ENCODE assay signal across 8 cellular contexts in the genomic region with DNA sequence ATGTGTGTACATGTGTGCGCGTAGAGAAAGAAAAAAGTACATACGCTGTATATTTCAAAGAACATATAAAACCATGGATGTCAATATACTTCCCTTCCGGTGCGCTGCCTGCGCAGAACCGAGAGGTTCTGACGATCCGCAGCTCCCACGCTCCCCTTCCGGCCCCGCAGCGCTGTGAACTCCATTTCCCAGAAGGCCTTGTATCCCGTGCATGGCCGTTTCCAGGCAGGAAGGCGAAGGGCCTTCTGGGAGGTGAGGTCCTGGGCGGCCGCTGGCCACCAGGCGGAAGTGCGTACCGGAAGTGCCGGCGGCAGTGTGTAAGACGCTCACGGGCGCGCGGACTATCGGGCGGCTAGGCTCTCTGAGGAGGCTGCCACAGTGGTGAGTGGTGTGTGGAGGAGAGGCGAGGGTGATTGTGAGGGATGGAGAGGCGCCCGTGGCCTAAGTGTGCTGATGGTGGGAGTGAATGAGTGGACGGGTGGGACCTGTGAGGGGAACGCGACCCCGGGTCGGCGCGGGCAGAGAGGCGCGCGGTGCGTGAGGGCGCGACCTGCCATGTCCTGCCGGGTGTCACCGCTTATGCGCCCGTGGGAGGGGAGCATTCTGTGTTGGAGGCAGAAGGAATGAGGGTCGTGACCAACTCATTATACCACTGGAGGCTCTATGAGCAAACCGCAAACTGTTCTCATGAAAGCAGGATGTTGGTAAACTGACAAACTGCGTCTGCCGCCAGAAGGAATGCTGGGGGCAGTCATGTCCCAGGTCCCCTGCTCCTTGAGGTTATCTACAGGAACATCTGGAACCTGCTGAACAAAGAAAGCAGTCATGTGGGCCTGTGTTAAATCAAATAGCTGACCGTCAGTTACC. TPM values are rescaled to one million over a fixed set of nuclear protein-coding genes. Genes with fewer than 3 reads are reported as not detected.
A peak's percentile ranks its signal among the peaks of the same experiment; 100 is the strongest.
DNase-seq lines count a peak whose midpoint lies in the region; ATAC-seq and TF ChIP-seq lines count a peak whose summit lies in the region.

A gene with protein sequence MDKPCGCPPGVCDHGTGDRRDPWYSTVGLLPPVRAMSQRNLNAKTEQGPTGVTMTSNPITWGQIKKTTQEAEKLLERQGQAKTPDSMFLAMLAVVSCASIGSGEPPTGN (plus strand): TSS at position 313 of the 867 bp plus-strand sequence. CDS start 6,792 bp downstream, outside the sequence.

- peaks cover 6 to 15% of the 10 kb centered on the region in 2 donors for H3K36me3 ChIP-seq in esophagus (ENCODE audit: control insufficient read depth in 2 of 2, insufficient read depth in 2 of 2, low read length in 1 of 2)
- H3K36me3 ChIP-seq in muscle layer of duodenum (ENCODE audit: control insufficient read depth in 1 of 2, insufficient read depth in 2 of 2, low read length in 2 of 2) = peaks cover 24 to 37% of the 10 kb centered on the region in 2 donors

- H3K9me3 ChIP-seq in esophagus (ENCODE audit: control insufficient read depth in 2 of 2, insufficient read depth in 1 of 2, low read depth in 1 of 2, low read length in 1 of 2) (peaks cover 0 to 2% of the 10 kb centered on the region in 2 donors), muscle layer of duodenum (ENCODE audit: control insufficient read depth in 1 of 2, low read length in 2 of 2) (peaks cover 0 to 3% of the 10 kb centered on the region in 2 donors)

- peak within 1 kb of the TSS; percentile 99 for H3K4me3 Mint-ChIP-seq in activated T-cell treated with anti-CD3 and anti-CD28 coated beads, Interleukin-2, amount 50 U/mL, for 24 hours

- WGBS in esophagus, 2 donors = 1% methylated on average over 55 of the region's 55 CpGs

- H3K27me3 ChIP-seq in esophagus (ENCODE audit: control insufficient read depth in 1 of 2, insufficient read depth in 2 of 2, low read length in 2 of 2) (no peaks in the 10 kb centered on the region), muscle layer of duodenum (ENCODE audit: low read depth, low read length) (no peaks in the 10 kb centered on the region)

- H3K27ac Mint-ChIP-seq in activated T-cell treated with anti-CD3 and anti-CD28 coated beads, Interleukin-2, amount 50 U/mL, for 24 hours = peak within 1 kb of the TSS; percentile 99

- DNase-seq in DMS153 treated with DMSO at 0.1 percent for 48 hours (lab: John Stamatoyannopoulos, UW; ENCODE audit: unreplicated experiment) = peak; percentile 92
- peak; percentile 97 for DNase-seq in KBM-7
- DNase-seq in activated T-cell treated with anti-CD3 and anti-CD28 coated beads, Interleukin-2, amount 50 U/mL, for 24 hours = peak; percentile 93
- DNase-seq in stimulated activated CD8-positive, alpha-beta memory T cell treated with anti-CD3 and anti-CD28 coated beads, Interleukin-7, amount 100 ng/mL, for 4 hours (ENCODE audit: low read depth in 2 of 2) = peak; percentile 89 to 94

- H3K4me1 ChIP-seq in esophagus (ENCODE audit: control insufficient read depth in 2 of 2, insufficient read depth in 2 of 2, low read length in 1 of 2) (peaks cover 0 to 3% of the 10 kb centered on the region in 2 donors), muscle layer of duodenum (ENCODE audit: control insufficient read depth in 1 of 2, insufficient read depth in 2 of 2, low read length in 2 of 2) (peaks cover 0 to 8% of the 10 kb centered on the region in 2 donors)

- peaks cover 29% of the 10 kb centered on the region for H3K9me3 Mint-ChIP-seq in activated T-cell treated with anti-CD3 and anti-CD28 coated beads, Interleukin-2, amount 50 U/mL, for 24 hours

- peaks cover 93% of the 10 kb centered on the region for H3K36me3 Mint-ChIP-seq in activated T-cell treated with anti-CD3 and anti-CD28 coated beads, Interleukin-2, amount 50 U/mL, for 24 hours (ENCODE audit: low read depth)

- H3K27me3 Mint-ChIP-seq in activated T-cell treated with anti-CD3 and anti-CD28 coated beads, Interleukin-2, amount 50 U/mL, for 24 hours = no peaks in the 10 kb centered on the region

- ATAC-seq in GM21717 (IDR thresholded peaks at IDR 0.05; ENCODE audit: unreplicated experiment) = peak; percentile 82

- peaks cover 52% of the 10 kb centered on the region for H3K4me1 Mint-ChIP-seq in activated T-cell treated with anti-CD3 and anti-CD28 coated beads, Interleukin-2, amount 50 U/mL, for 24 hours (ENCODE audit: low read depth)

- H3K27ac ChIP-seq in esophagus (ENCODE audit: low read depth in 2 of 2, low read length in 1 of 2) = peak within 1 kb of the TSS; percentile 67 to 96
- H3K27ac ChIP-seq in muscle layer of duodenum (ENCODE audit: low read length) = peak within 1 kb of the TSS; percentile 85

- H3K4me3 ChIP-seq in esophagus (ENCODE audit: low read depth in 1 of 2, low read length in 2 of 2) (peak within 1 kb of the TSS; percentile 84 to 99), muscle layer of duodenum (ENCODE audit: low read depth in 1 of 2, low read length in 2 of 2) (peak within 1 kb of the TSS; percentile 89 to 94)

- in situ Hi-C loops in KBM-7 (cut with MboI; ENCODE audit: low pct_unique_long_range_greater_than_20kb, low sequenced_read_pairs) = no loop called here

TF ChIP-seq in PFSK-1, 5 proteins besides CTCF, POLR2A, EP300 and RAD21:
- TF ChIP-seq FOXP2 (optimal IDR thresholded peaks at IDR 0.05; ENCODE audit: borderline replicate concordance, extremely low read depth, extremely low read length, insufficient read depth) (peak; percentile 92), TAF1 (IDR thresholded peaks at IDR 0.05; ENCODE audit: borderline replicate concordance, insufficient read depth, low read length) (peak; percentile 91), SIN3A (IDR thresholded peaks at IDR 0.05; ENCODE audit: borderline replicate concordance, insufficient read depth, low read length) (0 out of 2 replicates have a peak, but pooled peaks have one; percentile 56), POLR2AphosphoS5 (IDR thresholded peaks at IDR 0.05; ENCODE audit: low read depth, low read length) (peak; percentile 94)
- TF ChIP-seq, protein P1, sequence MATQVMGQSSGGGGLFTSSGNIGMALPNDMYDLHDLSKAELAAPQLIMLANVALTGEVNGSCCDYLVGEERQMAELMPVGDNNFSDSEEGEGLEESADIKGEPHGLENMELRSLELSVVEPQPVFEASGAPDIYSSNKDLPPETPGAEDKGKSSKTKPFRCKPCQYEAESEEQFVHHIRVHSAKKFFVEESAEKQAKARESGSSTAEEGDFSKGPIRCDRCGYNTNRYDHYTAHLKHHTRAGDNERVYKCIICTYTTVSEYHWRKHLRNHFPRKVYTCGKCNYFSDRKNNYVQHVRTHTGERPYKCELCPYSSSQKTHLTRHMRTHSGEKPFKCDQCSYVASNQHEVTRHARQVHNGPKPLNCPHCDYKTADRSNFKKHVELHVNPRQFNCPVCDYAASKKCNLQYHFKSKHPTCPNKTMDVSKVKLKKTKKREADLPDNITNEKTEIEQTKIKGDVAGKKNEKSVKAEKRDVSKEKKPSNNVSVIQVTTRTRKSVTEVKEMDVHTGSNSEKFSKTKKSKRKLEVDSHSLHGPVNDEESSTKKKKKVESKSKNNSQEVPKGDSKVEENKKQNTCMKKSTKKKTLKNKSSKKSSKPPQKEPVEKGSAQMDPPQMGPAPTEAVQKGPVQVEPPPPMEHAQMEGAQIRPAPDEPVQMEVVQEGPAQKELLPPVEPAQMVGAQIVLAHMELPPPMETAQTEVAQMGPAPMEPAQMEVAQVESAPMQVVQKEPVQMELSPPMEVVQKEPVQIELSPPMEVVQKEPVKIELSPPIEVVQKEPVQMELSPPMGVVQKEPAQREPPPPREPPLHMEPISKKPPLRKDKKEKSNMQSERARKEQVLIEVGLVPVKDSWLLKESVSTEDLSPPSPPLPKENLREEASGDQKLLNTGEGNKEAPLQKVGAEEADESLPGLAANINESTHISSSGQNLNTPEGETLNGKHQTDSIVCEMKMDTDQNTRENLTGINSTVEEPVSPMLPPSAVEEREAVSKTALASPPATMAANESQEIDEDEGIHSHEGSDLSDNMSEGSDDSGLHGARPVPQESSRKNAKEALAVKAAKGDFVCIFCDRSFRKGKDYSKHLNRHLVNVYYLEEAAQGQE (IDR thresholded peaks at IDR 0.05; ENCODE audit: insufficient read depth in 1 of 2, low read depth in 2 of 2, low read length in 2 of 2) = peak in 1 of 2 experiments; percentile 48; a peak in 1 of 4 replicates

RNA-seq across cellular contexts. Expression of the gene that starts here (rescaled TPM):
- 43.2 TPM for polyA plus RNA-seq in PFSK-1 (2012; ENCODE audit: insufficient read length, low read depth)
- 10 to 100 TPM; 15.2 to 23.1 TPM for polyA plus RNA-seq in esophagus

Comparison
In these comparisons a context has a peak if more than half of its experiments do, and no peak if none do; other contexts are left out.
1. Peak in every context shown above with its lines: DNase-seq, ATAC-seq, H3K4me3 ChIP-seq and H3K27ac ChIP-seq.